23 cellular contexts compared by ENCODE assay signal in genomic region chr12:106892075-106892474, GRCh38.
DNase-seq lines count a peak whose midpoint lies in the region; ATAC-seq and TF ChIP-seq lines count a peak whose summit lies in the region.
"Had no signal": no experiment of that assay in that cellular context is flagged by ENCODE, and none has a peak within 500 bp of the region (broad histone marks: within the 10 kb centered on the region; RNA-seq: fewer than 3 reads in every experiment).

No MANE protein-coding gene starts in this region.

- peaks cover 6% of the 10 kb centered on the region for H3K36me3 Mint-ChIP-seq in nephron progenitor cell (ENCODE audit: low read depth)

- DNase-seq in LoVo (ENCODE audit: low spot score), result peak; percentile 20
- DNase-seq in NCI-H748 treated with DMSO at 0.1 percent for 48 hours (lab: John Stamatoyannopoulos, UW), result peak; percentile 90
- DNase-seq in renal cortical epithelial cell (ENCODE audit: low read depth), result peak; percentile 86
- DNase-seq in nephron progenitor cell, result no peak
- DNase-seq: aorta; DMS 273 treated with DMSO at 0.1 percent for 48 hours; foreskin melanocyte; hippocampal formation; lower lobe of right lung; NCI-H1436 treated with DMSO at 0.1 percent for 48 hours; NCI-H2171; NCI-H510A treated with DMSO at 0.1 percent for 48 hours; posterior cingulate gyrus; Right ventricle myocardium superior; stimulated activated CD4-positive, alpha-beta T cell treated with anti-CD3 and anti-CD28 coated beads, Interleukin-1b, Interleukin-23, amount 100 ng/mL, for 48 hours; T1000; upper lobe of left lung had no signal

- H3K4me3 Mint-ChIP-seq in nephron progenitor cell, result no peak overlapping the region
- H3K4me3 Mint-ChIP-seq: activated naive CD8-positive, alpha-beta T cell had no signal

- no peaks in the 10 kb centered on the region for H3K27me3 Mint-ChIP-seq in nephron progenitor cell (ENCODE audit: low read depth, poor library complexity)
- H3K27me3 Mint-ChIP-seq: activated naive CD8-positive, alpha-beta T cell had no signal

- H3K9me3 Mint-ChIP-seq in nephron progenitor cell, result no peaks in the 10 kb centered on the region

- ATAC-seq in esophagus mucosa (peak; percentile 55), HG03139 (IDR thresholded peaks at IDR 0.05; ENCODE audit: unreplicated experiment) (no peak), HG02642 (IDR thresholded peaks at IDR 0.05; ENCODE audit: poor library complexity, unreplicated experiment) (no peak), HG03196 (IDR thresholded peaks at IDR 0.05; ENCODE audit: unreplicated experiment) (no peak)
- ATAC-seq: K562, lower lobe of right lung had no signal

- H3K4me1 Mint-ChIP-seq in nephron progenitor cell, result peaks cover 40% of the 10 kb centered on the region

- TF ChIP-seq CTCF in nephron progenitor cell (IDR thresholded peaks at IDR 0.05), result no peak

- H3K27ac Mint-ChIP-seq in nephron progenitor cell, result no peak overlapping the region
- H3K27ac Mint-ChIP-seq: activated naive CD8-positive, alpha-beta T cell had no signal
